In genomic region chr1:15757016-15757543, GRCh38 we compare ENCODE assay signal across 11 cellular contexts. TPM values are rescaled to one million over a fixed set of nuclear protein-coding genes. Genes with fewer than 3 reads are reported as not detected.
DNase-seq lines count a peak whose midpoint lies in the region; ATAC-seq and TF ChIP-seq lines count a peak whose summit lies in the region.
"Had no signal": no experiment of that assay in that cellular context is flagged by ENCODE, and none has a peak within 500 bp of the region (broad histone marks: within the 10 kb centered on the region; RNA-seq: fewer than 3 reads in every experiment).

No MANE protein-coding gene starts in this region.

- peak overlapping the region; percentile 67 for H3K4me2 ChIP-seq in PC-3 (ENCODE audit: low read length)

- H3K27me3 Mint-ChIP-seq in CD8-positive, alpha-beta T cell (ENCODE audit: low read depth) = peaks cover 45% of the 10 kb centered on the region

- no peak for TF ChIP-seq CTCF in CD8-positive, alpha-beta T cell (IDR thresholded peaks at IDR 0.05)
- TF ChIP-seq CTCF in PC-3 (conservative IDR thresholded peaks at IDR 0.05; ENCODE audit: low read depth, low read length) (no peak), esophagus squamous epithelium (IDR thresholded peaks at IDR 0.05) (no peak), ovary (IDR thresholded peaks at IDR 0.05) (no peak)

- no peak for TF ChIP-seq EP300 in ovary (IDR thresholded peaks at IDR 0.05)

- no peaks in the 10 kb centered on the region for H3K9me3 ChIP-seq in CD8-positive, alpha-beta T cell (ENCODE audit: low read length)
- no peaks in the 10 kb centered on the region for H3K9me3 ChIP-seq in PC-3 (ENCODE audit: low read length)
- H3K9me3 ChIP-seq in esophagus squamous epithelium = no peaks in the 10 kb centered on the region
- H3K9me3 ChIP-seq in ovary = no peaks in the 10 kb centered on the region
- H3K9me3 ChIP-seq: adrenal gland, upper lobe of left lung had no signal

- no peak overlapping the region for H3K9ac ChIP-seq in PC-3 (ENCODE audit: low read length)

- no peaks in the 10 kb centered on the region for H4K20me1 ChIP-seq in PC-3 (ENCODE audit: low read length)

- peak overlapping the region; percentile 9 for H3K4me3 Mint-ChIP-seq in CD8-positive, alpha-beta T cell

- no peaks in the 10 kb centered on the region for H3F3A ChIP-seq in PC-3 (ENCODE audit: low read length, unreplicated experiment)

- no peak for ATAC-seq in CD8-positive, alpha-beta T cell
- ATAC-seq in PC-3 (no peak), HG03342 (IDR thresholded peaks at IDR 0.05; ENCODE audit: unreplicated experiment) (no peak), GM21825 (IDR thresholded peaks at IDR 0.05; ENCODE audit: unreplicated experiment) (no peak)

- no peaks in the 10 kb centered on the region for H3K9me3 Mint-ChIP-seq in CD8-positive, alpha-beta T cell

- H3K4me1 Mint-ChIP-seq in CD8-positive, alpha-beta T cell (ENCODE audit: low read depth) = peaks cover 18% of the 10 kb centered on the region

- no peak overlapping the region for H3K27ac Mint-ChIP-seq in CD8-positive, alpha-beta T cell

- WGBS in esophagus squamous epithelium, 2 donors = 62 to 75% methylated on average over 1 to 6 of the region's 9 CpGs
- 65 to 75% (median 72%) methylated on average over 9 of the region's 9 CpGs for WGBS in ovary, 3 donors

- no TSS peak for BruUV-seq in PC-3 (replicated peaks; lab: Mats Ljungman, UMichigan)

- no peaks in the 10 kb centered on the region for H3K36me3 Mint-ChIP-seq in CD8-positive, alpha-beta T cell

- DNase-seq in CD8-positive, alpha-beta T cell = no peak
- DNase-seq in PC-3 = no peak
- no peak for DNase-seq in esophagus squamous epithelium (lab: John Stamatoyannopoulos, UW)
- DNase-seq in ovary = no peak
- DNase-seq in activated gamma-delta T cell (lab: John Stamatoyannopoulos, UW) = no peak
- DNase-seq in NCI-H2227 treated with DMSO at 0.1 percent for 48 hours (lab: John Stamatoyannopoulos, UW) = no peak

- H3K4me1 ChIP-seq in CD8-positive, alpha-beta T cell (ENCODE audit: insufficient read depth, low read length) = peaks cover 19% of the 10 kb centered on the region
- H3K4me1 ChIP-seq in PC-3 (ENCODE audit: insufficient read depth, low read length) (peaks cover 41% of the 10 kb centered on the region), esophagus squamous epithelium (peaks cover 36 to 67% (median 40%) of the 10 kb centered on the region in 3 donors), ovary (ENCODE audit: insufficient read depth) (peaks cover 12% of the 10 kb centered on the region)

- TF ChIP-seq POLR2A in esophagus squamous epithelium (IDR thresholded peaks at IDR 0.05) (no peak), ovary (IDR thresholded peaks at IDR 0.05) (no peak)

- peaks cover 24% of the 10 kb centered on the region for H3K27me3 ChIP-seq in CD8-positive, alpha-beta T cell (ENCODE audit: insufficient read depth, low read length)
- H3K27me3 ChIP-seq in PC-3 (ENCODE audit: low read length) = no peaks in the 10 kb centered on the region
- peaks cover 0 to 37% (median 1%) of the 10 kb centered on the region in 4 donors for H3K27me3 ChIP-seq in esophagus squamous epithelium
- no peaks in the 10 kb centered on the region for H3K27me3 ChIP-seq in ovary

- CTCF ChIA-PET in CD8-positive, alpha-beta T cell (lab: Charles Lee) = no interaction called here
- CTCF ChIA-PET in PC-3 (lab: Charles Lee) = no interaction called here

- H3K9me2 ChIP-seq in PC-3 (replicated peaks; ENCODE audit: low read length) = no peaks in the 10 kb centered on the region

- H2AFZ ChIP-seq in PC-3 (ENCODE audit: low read length) = no peak overlapping the region

- intact Hi-C loops in CD8-positive, alpha-beta T cell (cut with DNase I, micrococcal nuclease) = no loop called here
- intact Hi-C loops in PC-3 (cut with micrococcal nuclease) (no loop called here), esophagus squamous epithelium (cut with DNase I) (no loop called here), ovary (cut with DNase I) (no loop called here)

- H3K79me2 ChIP-seq in PC-3 (ENCODE audit: low read length) = peaks cover 33% of the 10 kb centered on the region

- POLR2A ChIA-PET in CD8-positive, alpha-beta T cell (lab: Charles Lee) = no interaction called here
- POLR2A ChIA-PET in PC-3 (lab: Charles Lee; ENCODE audit: unreplicated experiment) = no interaction called here

- no peak overlapping the region for H3K4me3 ChIP-seq in CD8-positive, alpha-beta T cell (ENCODE audit: low read depth, low read length)
- peak overlapping the region; percentile 42; the same call in 1 of the 2 replicates for H3K4me3 ChIP-seq in PC-3 (ENCODE audit: low read length)
- H3K4me3 ChIP-seq in esophagus squamous epithelium = peak overlapping the region in 2 of 4 donors; percentile 15 to 85
- no peak overlapping the region for H3K4me3 ChIP-seq in ovary

- no peaks in the 10 kb centered on the region for H3K36me3 ChIP-seq in CD8-positive, alpha-beta T cell (ENCODE audit: insufficient read depth, low read length)
- H3K36me3 ChIP-seq in PC-3 (ENCODE audit: low read depth, low read length) (no peaks in the 10 kb centered on the region), esophagus squamous epithelium (no peaks in the 10 kb centered on the region), ovary (no peaks in the 10 kb centered on the region)
- H3K36me3 ChIP-seq: adrenal gland, upper lobe of left lung had no signal

- no peak overlapping the region for H3K27ac ChIP-seq in CD8-positive, alpha-beta T cell (ENCODE audit: low read depth, low read length)
- no peak overlapping the region for H3K27ac ChIP-seq in PC-3 (ENCODE audit: low read length)
- H3K27ac ChIP-seq in esophagus squamous epithelium = peak overlapping the region; percentile 86 to 90 (median 88)
- H3K27ac ChIP-seq in ovary = peak overlapping the region; percentile 25 to 65

RNA-seq across cellular contexts. Expression of gene FBLIM1, which starts 1.5 kb away (rescaled TPM):
- total RNA-seq in CD8-positive, alpha-beta T cell = under 1 TPM in 1 of 2 experiments, not detected in 1; 0.30 TPM
- total RNA-seq in PC-3 (2014; rRNA removed) (74.1 and 90.0 TPM in 2 replicates), esophagus squamous epithelium (10 to 100 TPM; 28.2 to 46.0 (median 29.4) TPM), ovary (100 to 1,000 TPM in 3 of 7 donors, 10 to 100 TPM in 4; 40.7 to 160 (median 70.8) TPM)
- 10 to 100 TPM; 39.0 to 59.2 TPM for polyA plus RNA-seq in ovary
- total RNA-seq: OCI-LY7 had no signal

RNA-seq across cellular contexts. Expression of gene TMEM82, which starts 14.8 kb away (rescaled TPM):
- total RNA-seq in CD8-positive, alpha-beta T cell = not detected
- total RNA-seq in PC-3 (2014; rRNA removed) = not detected in 2 replicates
- total RNA-seq in esophagus squamous epithelium = not detected
- total RNA-seq in ovary = not detected
- polyA plus RNA-seq in ovary = not detected
- total RNA-seq: OCI-LY7, upper lobe of left lung had no signal
- polyA plus RNA-seq: adrenal gland had no signal

RNA-seq across cellular contexts. Expression of gene SLC25A34, which starts 21.0 kb away (rescaled TPM):
- 1 to 10 TPM; 1.4 to 2.2 TPM for total RNA-seq in CD8-positive, alpha-beta T cell
- total RNA-seq in PC-3 (2014; rRNA removed) (0.44 and 2.6 TPM in 2 replicates), esophagus squamous epithelium (1 to 10 TPM in 2 of 4 donors, under 1 TPM in 2; 0.44 to 1.1 (median 0.83) TPM), ovary (1 to 10 TPM; 1.1 to 2.5 (median 2.0) TPM)
- 1 to 10 TPM; 1.0 to 1.3 TPM for polyA plus RNA-seq in ovary

RNA-seq across cellular contexts. Expression of gene UQCRHL, which starts 50.4 kb away (rescaled TPM):
- total RNA-seq in CD8-positive, alpha-beta T cell = under 1 TPM; 0.53 to 0.81 TPM
- total RNA-seq in PC-3 (2014; rRNA removed) (8.7 and 11.2 TPM in 2 replicates), esophagus squamous epithelium (1 to 10 TPM in 1 of 4 donors, under 1 TPM in 3; 0.64 to 1.8 (median 0.78) TPM), ovary (1 to 10 TPM in 6 of 7 donors, under 1 TPM in 1; 0.65 to 3.3 (median 1.2) TPM)
- 1 to 10 TPM; 1.4 to 5.6 TPM for polyA plus RNA-seq in ovary

Comparison
In these comparisons a context has a peak if more than half of its experiments do, and no peak if none do; other contexts are left out.
1. H3K27ac ChIP-seq: peak in esophagus squamous epithelium (4 of 4) and ovary (2 of 2); none in CD8-positive, alpha-beta T cell (single experiment) and PC-3 (single experiment).
2. RNA of gene FBLIM1, which starts 1.5 kb away (total RNA-seq): 74.1 to 90.0 TPM in PC-3, 40.7 to 160 TPM in ovary and 28.2 to 46.0 TPM in esophagus squamous epithelium; 0.30 TPM in CD8-positive, alpha-beta T cell; every median in the first group is over 10 times any median in the second.